In the genomic region with DNA sequence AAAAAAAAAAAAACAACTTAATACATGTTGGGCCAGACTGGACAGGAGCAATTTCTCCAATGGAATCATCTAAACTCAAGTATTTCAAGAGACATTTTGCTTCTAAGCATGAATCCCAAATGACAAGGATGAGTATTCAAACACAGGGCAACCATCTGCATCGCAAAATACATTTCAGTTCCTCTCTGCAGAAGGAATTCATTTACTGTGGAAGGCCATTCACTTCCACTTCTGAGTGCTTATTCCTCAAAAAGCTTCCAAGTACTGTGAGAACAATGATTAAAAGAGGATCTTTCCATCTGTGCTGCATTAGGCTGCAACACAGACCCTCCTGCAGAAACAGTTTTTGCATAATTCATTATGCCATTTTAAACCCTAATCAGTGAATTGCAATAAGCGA, we compare ENCODE assay signal across 30 cellular contexts.
"Had no signal": no experiment of that assay in that cellular context is flagged by ENCODE, and none has a peak within 500 bp of the region (broad histone marks: within the 10 kb centered on the region; RNA-seq: fewer than 3 reads in every experiment).

No MANE protein-coding gene starts in this region.

- H3K9me3 Mint-ChIP-seq: activated CD4-positive, alpha-beta memory T cell treated with anti-CD3 and anti-CD28 coated beads, Interleukin-2, amount 10 ng/mL, durations not matched to agents 7 days and 5 days; activated CD4-positive, alpha-beta T cell treated with anti-CD3 and anti-CD28 coated beads, Interleukin-2, amount 10 ng/mL, durations not matched to agents 7 days and 5 days; activated T-cell treated with anti-CD3 and anti-CD28 coated beads, Interleukin-2, amount 50 U/mL, for 4 hours; activated T-helper 17 cell treated with anti-CD3 and anti-CD28 coated beads, Interleukin-2, amount 50 U/mL, for 72 hours; effector memory CD8-positive, alpha-beta T cell; nephron progenitor cell; stimulated activated effector memory CD8-positive, alpha-beta T cell treated with anti-CD3 and anti-CD28 coated beads, Interleukin-12 subunit alpha, Interleukin-12 subunit beta, amount 100 ng/mL, for 72 hours; stimulated activated naive CD8-positive, alpha-beta T cell treated with anti-CD3 and anti-CD28 coated beads, Interleukin-15, Interleukin-2, amounts not matched to agents 100 ng/mL and 50 ng/mL, for 24 hours; T-helper 1 cell treated with Interleukin-12 subunit alpha and Interleukin-12 subunit beta and Interleukin-4 antibody, amounts not matched to agents 30 μg/mL and 1 μg/mL, for 36 hours had no signal

- FAIRE-seq: small intestine had no signal

- H3K36me3 ChIP-seq: colonic mucosa, gastroesophageal sphincter, left ventricle myocardium inferior, neutrophil, right lobe of liver, thoracic aorta, uterus had no signal

- H3K4me3 ChIP-seq: colonic mucosa, gastroesophageal sphincter, hepatocyte, left ventricle myocardium inferior, lung, right lobe of liver, thoracic aorta, uterus had no signal

- H3K27me3 ChIP-seq: colonic mucosa, gastroesophageal sphincter, hepatocyte, neutrophil, right lobe of liver, uterus had no signal

- H3K27ac Mint-ChIP-seq: activated CD4-positive, alpha-beta memory T cell treated with anti-CD3 and anti-CD28 coated beads, Interleukin-2, amount 10 ng/mL, durations not matched to agents 7 days and 5 days; activated CD4-positive, alpha-beta T cell treated with anti-CD3 and anti-CD28 coated beads, Interleukin-2, amount 10 ng/mL, durations not matched to agents 7 days and 5 days; activated naive CD8-positive, alpha-beta T cell; activated T-helper 17 cell treated with anti-CD3 and anti-CD28 coated beads, Interleukin-2, amount 50 U/mL, for 72 hours; effector memory CD8-positive, alpha-beta T cell; naive B cell; nephron progenitor cell; progenitor cell of endocrine pancreas; stimulated activated effector memory CD8-positive, alpha-beta T cell treated with anti-CD3 and anti-CD28 coated beads, Interleukin-12 subunit alpha, Interleukin-12 subunit beta, amount 100 ng/mL, for 72 hours; stimulated activated naive CD8-positive, alpha-beta T cell treated with anti-CD3 and anti-CD28 coated beads, Interleukin-15, Interleukin-2, amounts not matched to agents 100 ng/mL and 50 ng/mL, for 24 hours; T-helper 1 cell treated with Interleukin-12 subunit alpha and Interleukin-12 subunit beta and Interleukin-4 antibody, amounts not matched to agents 30 μg/mL and 1 μg/mL, for 36 hours had no signal

- H3K9me3 ChIP-seq: colonic mucosa, gastroesophageal sphincter, left ventricle myocardium inferior, neutrophil, right lobe of liver, thoracic aorta, uterus had no signal

- DNase-seq: activated CD4-positive, alpha-beta memory T cell treated with anti-CD3 and anti-CD28 coated beads, Interleukin-2, amount 10 ng/mL, durations not matched to agents 7 days and 5 days; activated CD4-positive, alpha-beta T cell treated with anti-CD3 and anti-CD28 coated beads, Interleukin-2, amount 10 ng/mL, durations not matched to agents 7 days and 5 days; activated CD4-positive, CD25-positive, alpha-beta regulatory T cell treated with anti-CD3 and anti-CD28 coated beads, Interleukin-2, amount 50 U/mL, for 72 hours; activated T-cell treated with anti-CD3 and anti-CD28 coated beads, Interleukin-2, amount 50 U/mL, for 4 hours; anterior cingulate cortex; cerebellar nuclear complex; colonic mucosa; effector memory CD8-positive, alpha-beta T cell; erythroblast; islet precursor cell; left ventricle myocardium inferior; naive B cell; nephron progenitor cell; right lobe of liver; small intestine; stimulated activated CD4-positive, alpha-beta T cell treated with anti-CD3 and anti-CD28 coated beads, Interleukin-4, amount 100 ng/mL, for 24 hours; T1000; trophoblast cell; uterus had no signal

- H3K27ac ChIP-seq: colonic mucosa, gastroesophageal sphincter, hepatocyte, left ventricle myocardium inferior, neutrophil, right lobe of liver, thoracic aorta, uterus had no signal

- H3K4me3 Mint-ChIP-seq: activated CD4-positive, alpha-beta memory T cell treated with anti-CD3 and anti-CD28 coated beads, Interleukin-2, amount 10 ng/mL, durations not matched to agents 7 days and 5 days; activated CD4-positive, alpha-beta T cell treated with anti-CD3 and anti-CD28 coated beads, Interleukin-2, amount 10 ng/mL, durations not matched to agents 7 days and 5 days; activated naive CD8-positive, alpha-beta T cell; activated T-cell treated with anti-CD3 and anti-CD28 coated beads, Interleukin-2, amount 50 U/mL, for 4 hours; activated T-helper 17 cell treated with anti-CD3 and anti-CD28 coated beads, Interleukin-2, amount 50 U/mL, for 72 hours; effector memory CD8-positive, alpha-beta T cell; naive B cell; nephron progenitor cell; stimulated activated effector memory CD8-positive, alpha-beta T cell treated with anti-CD3 and anti-CD28 coated beads, Interleukin-12 subunit alpha, Interleukin-12 subunit beta, amount 100 ng/mL, for 72 hours; stimulated activated naive CD8-positive, alpha-beta T cell treated with anti-CD3 and anti-CD28 coated beads, Interleukin-15, Interleukin-2, amounts not matched to agents 100 ng/mL and 50 ng/mL, for 24 hours; T-helper 1 cell treated with Interleukin-12 subunit alpha and Interleukin-12 subunit beta and Interleukin-4 antibody, amounts not matched to agents 30 μg/mL and 1 μg/mL, for 36 hours had no signal

- H3K4me1 ChIP-seq: right lobe of liver, uterus had no signal

- ATAC-seq: activated T-cell treated with anti-CD3 and anti-CD28 coated beads, Interleukin-2, amount 50 U/mL, for 4 hours; activated T-helper 17 cell treated with anti-CD3 and anti-CD28 coated beads, Interleukin-2, amount 50 U/mL, for 72 hours; effector memory CD8-positive, alpha-beta T cell; gastroesophageal sphincter; stimulated activated effector memory CD8-positive, alpha-beta T cell treated with anti-CD3 and anti-CD28 coated beads, Interleukin-12 subunit alpha, Interleukin-12 subunit beta, amount 100 ng/mL, for 72 hours had no signal

- H3K27me3 Mint-ChIP-seq: activated CD4-positive, alpha-beta memory T cell treated with anti-CD3 and anti-CD28 coated beads, Interleukin-2, amount 10 ng/mL, durations not matched to agents 7 days and 5 days; activated CD4-positive, alpha-beta T cell treated with anti-CD3 and anti-CD28 coated beads, Interleukin-2, amount 10 ng/mL, durations not matched to agents 7 days and 5 days; activated naive CD8-positive, alpha-beta T cell; activated T-helper 17 cell treated with anti-CD3 and anti-CD28 coated beads, Interleukin-2, amount 50 U/mL, for 72 hours; effector memory CD8-positive, alpha-beta T cell; naive B cell; progenitor cell of endocrine pancreas; stimulated activated naive CD8-positive, alpha-beta T cell treated with anti-CD3 and anti-CD28 coated beads, Interleukin-15, Interleukin-2, amounts not matched to agents 100 ng/mL and 50 ng/mL, for 24 hours had no signal

- H3K36me3 Mint-ChIP-seq: activated naive CD8-positive, alpha-beta T cell; stimulated activated effector memory CD8-positive, alpha-beta T cell treated with anti-CD3 and anti-CD28 coated beads, Interleukin-12 subunit alpha, Interleukin-12 subunit beta, amount 100 ng/mL, for 72 hours had no signal
